8 cellular contexts compared by ENCODE assay signal in genomic region chr3:97823503-97824004, GRCh38. TPM values are rescaled to one million over a fixed set of nuclear protein-coding genes. Genes with fewer than 3 reads are reported as not detected.
DNase-seq lines count a peak whose midpoint lies in the region; ATAC-seq and TF ChIP-seq lines count a peak whose summit lies in the region.

No MANE protein-coding gene starts in this region.

- H3K27me3 ChIP-seq in BE2C (no peaks in the 10 kb centered on the region), ectodermal cell (ENCODE audit: control insufficient read depth, insufficient read depth, low read length, poor library complexity, severe bottlenecking) (peaks cover 43% of the 10 kb centered on the region), neural progenitor cell (peaks cover 43% of the 10 kb centered on the region)

- no peak overlapping the region for H2AFZ ChIP-seq in neural progenitor cell (replicated peaks)

- ATAC-seq in HG03354 (IDR thresholded peaks at IDR 0.05; ENCODE audit: poor library complexity, severe bottlenecking, unreplicated experiment) (no peak), GM21515 (IDR thresholded peaks at IDR 0.05; ENCODE audit: unreplicated experiment) (no peak)

- peak overlapping the region; percentile 97 for H3K4me3 Mint-ChIP-seq in neural progenitor cell

- peaks cover 11% of the 10 kb centered on the region for H3F3A ChIP-seq in neural progenitor cell (ENCODE audit: low read depth)

- peaks cover 14% of the 10 kb centered on the region for H3K4me1 Mint-ChIP-seq in neural progenitor cell

- H3K9me3 ChIP-seq in BE2C (no peaks in the 10 kb centered on the region), ectodermal cell (ENCODE audit: control insufficient read depth, low read length) (no peaks in the 10 kb centered on the region), neural progenitor cell (ENCODE audit: low read depth) (no peaks in the 10 kb centered on the region)

- no peak overlapping the region for H3K9ac ChIP-seq in neural progenitor cell

- H3K36me3 ChIP-seq in BE2C (peaks cover 3% of the 10 kb centered on the region; the same call in 1 of the 2 replicates), ectodermal cell (ENCODE audit: control insufficient read depth, insufficient read depth, low read length) (no peaks in the 10 kb centered on the region), neural progenitor cell (no peaks in the 10 kb centered on the region)

- no peaks in the 10 kb centered on the region for H3K4me1 ChIP-seq in BE2C
- peaks cover 3% of the 10 kb centered on the region for H3K4me1 ChIP-seq in ectodermal cell (ENCODE audit: control insufficient read depth, insufficient read depth, low read length)
- peaks cover 9% of the 10 kb centered on the region for H3K4me1 ChIP-seq in neural progenitor cell

- TF ChIP-seq CTCF in BE2C (IDR thresholded peaks at IDR 0.05; ENCODE audit: low read depth, low read length) (no peak), neural progenitor cell (IDR thresholded peaks at IDR 0.05) (no peak)

- peak overlapping the region; percentile 75 for H3K4me3 ChIP-seq in BE2C (ENCODE audit: low read depth, low read length)
- H3K4me3 ChIP-seq in ectodermal cell (ENCODE audit: insufficient read depth, low read depth, low read length): peak overlapping the region; percentile 3
- H3K4me3 ChIP-seq in neural progenitor cell: peak overlapping the region; percentile 55

- H3K79me2 ChIP-seq in neural progenitor cell (ENCODE audit: low read depth): no peaks in the 10 kb centered on the region

- WGBS in ectodermal cell, 2 experiments: 82 to 83% methylated on average over 7 of the region's 7 CpGs

- H3K27ac ChIP-seq in ectodermal cell (ENCODE audit: insufficient read depth, low read depth, low read length, poor library complexity, severe bottlenecking) (no peak overlapping the region), neural progenitor cell (no peak overlapping the region)

- DNase-seq in BE2C (no peak), NCI-H69 (lab: John Stamatoyannopoulos, UW) (peak; percentile 44), neural progenitor cell (ENCODE audit: low spot score) (no peak)
- DNase-seq in stimulated activated CD8-positive, alpha-beta memory T cell treated with anti-CD3 and anti-CD28 coated beads, Interleukin-4, amount 100 ng/mL, for 48 hours: no peak
- DNase-seq in activated CD4-positive, alpha-beta T cell treated with anti-CD3 and anti-CD28 coated beads, Interleukin-2, amount 50 U/mL, for 1 hour: no peak

- peaks cover 9% of the 10 kb centered on the region for H3K27me3 Mint-ChIP-seq in neural progenitor cell (ENCODE audit: insufficient read depth, low read depth)

- no peak overlapping the region for H3K27ac Mint-ChIP-seq in neural progenitor cell

- H3K36me3 Mint-ChIP-seq in neural progenitor cell: no peaks in the 10 kb centered on the region

- H4K20me1 ChIP-seq in neural progenitor cell (ENCODE audit: low read depth): peaks cover 18% of the 10 kb centered on the region

- peak overlapping the region; percentile 89 for H3K4me2 ChIP-seq in neural progenitor cell

- H3K9me3 Mint-ChIP-seq in neural progenitor cell: no peaks in the 10 kb centered on the region

RNA-seq across cellular contexts. Expression of gene CRYBG3, which starts 1.7 kb away (rescaled TPM):
- 15.8 TPM for polyA plus RNA-seq in BE2C (2012; ENCODE audit: insufficient read depth, insufficient read length, low read depth)
- 4.9 TPM for polyA plus RNA-seq in ectodermal cell (2013, experiment 1 of 4)
- 5.8 TPM for polyA plus RNA-seq in ectodermal cell (2013, experiment 2 of 4)
- 4.7 TPM for polyA plus RNA-seq in ectodermal cell (2013, experiment 3 of 4)
- polyA plus RNA-seq in ectodermal cell (2013, experiment 4 of 4): 6.2 TPM
- 9.4 and 12.3 TPM in 2 replicates for total RNA-seq in neural progenitor cell (ENCODE audit: low replicate concordance)

RNA-seq across cellular contexts. Expression of gene ARL6, which starts 59.0 kb away (rescaled TPM):
- polyA plus RNA-seq in BE2C (2012; ENCODE audit: insufficient read depth, insufficient read length, low read depth): 38.1 TPM
- 13.1 TPM for polyA plus RNA-seq in ectodermal cell (2013, experiment 1 of 4)
- 12.2 TPM for polyA plus RNA-seq in ectodermal cell (2013, experiment 2 of 4)
- 9.6 TPM for polyA plus RNA-seq in ectodermal cell (2013, experiment 3 of 4)
- 8.7 TPM for polyA plus RNA-seq in ectodermal cell (2013, experiment 4 of 4)
- total RNA-seq in neural progenitor cell (ENCODE audit: low replicate concordance): 8.1 and 14.2 TPM in 2 replicates

Comparison
In these comparisons a context has a peak if more than half of its experiments do, and no peak if none do; other contexts are left out.
1. H3K4me3 ChIP-seq: peak in every context shown above with its lines; median percentile 75 in BE2C; 55 in neural progenitor cell; 3 in ectodermal cell.